15 cellular contexts compared by ENCODE assay signal in genomic region chr10:112775892-112776679, GRCh38.
DNase-seq lines count a peak whose midpoint lies in the region; ATAC-seq, FAIRE-seq and TF ChIP-seq lines count a peak whose summit lies in the region.
"Had no signal": no experiment of that assay in that cellular context is flagged by ENCODE, and none has a peak within 500 bp of the region (broad histone marks: within the 10 kb centered on the region; RNA-seq: fewer than 3 reads in every experiment).

No MANE protein-coding gene starts in this region.

- H3K4ac ChIP-seq in IMR-90 (ENCODE audit: low read depth, low read length), result no peak overlapping the region

- dilution Hi-C loops in IMR-90 (cut with HindIII; ENCODE audit: low sequenced_read_pairs, unreplicated experiment), result no loop called here

- no peak for ATAC-seq in IMR-90 (ENCODE audit: low read depth)
- no peak for ATAC-seq in activated CD4-positive, CD25-positive, alpha-beta regulatory T cell treated with anti-CD3 and anti-CD28 coated beads, Interleukin-2, amount 50 U/mL, for 24 hours
- no peak for ATAC-seq in naive thymus-derived CD8-positive, alpha-beta T cell
- ATAC-seq in HG03139 (IDR thresholded peaks at IDR 0.05; ENCODE audit: unreplicated experiment), result no peak
- ATAC-seq: activated T-cell treated with anti-CD3 and anti-CD28 coated beads, Interleukin-2, amount 50 U/mL, for 4 hours had no signal

- TF ChIP-seq RAD21 in IMR-90 (IDR thresholded peaks at IDR 0.05; ENCODE audit: low read length), result no peak

- peaks cover 0 to 26% (median 15%) of the 10 kb centered on the region in 3 donors for H3K36me3 Mint-ChIP-seq in naive thymus-derived CD8-positive, alpha-beta T cell

- peak; percentile 76 for FAIRE-seq in bronchial epithelial cell (lab: Jason Lieb, UNC)

- no peak overlapping the region for H2BK120ac ChIP-seq in IMR-90 (ENCODE audit: low read depth, low read length)

- H3K27me3 Mint-ChIP-seq in naive thymus-derived CD8-positive, alpha-beta T cell, result no peaks in the 10 kb centered on the region
- H3K27me3 Mint-ChIP-seq: activated B cell treated with CpG ODN at 0.5 μM for 24 hours; CD4-positive, alpha-beta T cell had no signal

- no peak overlapping the region for H4K8ac ChIP-seq in IMR-90 (ENCODE audit: low read depth in 2 of 2, low read length in 2 of 2)

- in situ Hi-C loops in IMR-90 (cut with MboI; ENCODE audit: low sequenced_read_pairs), result no loop called here

- no peak overlapping the region for H2AK9ac ChIP-seq in IMR-90 (replicated peaks; ENCODE audit: low read depth, low read length, poor library complexity)

- no peak overlapping the region for H2BK5ac ChIP-seq in IMR-90 (ENCODE audit: low read depth, low read length, poor library complexity, severe bottlenecking)

- H3K4me1 Mint-ChIP-seq in naive thymus-derived CD8-positive, alpha-beta T cell, result peaks cover 0 to 6% (median under 1%) of the 10 kb centered on the region in 4 donors
- H3K4me1 Mint-ChIP-seq: activated B cell treated with CpG ODN at 0.5 μM for 24 hours had no signal

- H3K27me3 ChIP-seq in IMR-90 (ENCODE audit: control insufficient read depth, insufficient read depth, low read length), result no peaks in the 10 kb centered on the region
- no peaks in the 10 kb centered on the region for H3K27me3 ChIP-seq in bronchial epithelial cell (ENCODE audit: control insufficient read depth, insufficient read depth, low read length)
- H3K27me3 ChIP-seq: adrenal gland, colonic mucosa had no signal

- TF ChIP-seq POLR2A in IMR-90 (IDR thresholded peaks at IDR 0.05; ENCODE audit: low read depth, low read length), result no peak

- H3K4me3 ChIP-seq in IMR-90 (ENCODE audit: insufficient read depth, low read depth, low read length), result no peak overlapping the region
- no peak overlapping the region for H3K4me3 ChIP-seq in bronchial epithelial cell (ENCODE audit: low read depth, low read length)
- H3K4me3 ChIP-seq: adrenal gland, colonic mucosa had no signal

- no peak overlapping the region for H3K27ac Mint-ChIP-seq in naive thymus-derived CD8-positive, alpha-beta T cell
- H3K27ac Mint-ChIP-seq: activated B cell treated with CpG ODN at 0.5 μM for 24 hours; CD4-positive, alpha-beta T cell had no signal

- no peak overlapping the region for H3K18ac ChIP-seq in IMR-90 (ENCODE audit: low read depth, low read length)

- CTCF ChIA-PET in IMR-90 (lab: Yijun Ruan, JAX), result interaction anchor here (0.5 kb wide), 1 partner anchor 57 kb away, joined by 4 read pairs; no protein-coding TSS in a partner anchor

- no peak overlapping the region for H3K4me2 ChIP-seq in IMR-90 (ENCODE audit: low read depth, low read length)

- no peak overlapping the region for H2BK15ac ChIP-seq in IMR-90 (ENCODE audit: low read depth, low read length)

- POLR2A ChIA-PET in IMR-90 (lab: Charles Lee; ENCODE audit: unreplicated experiment), result no interaction called here
- POLR2A ChIA-PET in naive thymus-derived CD8-positive, alpha-beta T cell (lab: Charles Lee), result no interaction called here

- no TSS peak for BruUV-seq in IMR-90 (replicated peaks; lab: Mats Ljungman, UMichigan)

- H3K14ac ChIP-seq in IMR-90 (replicated peaks; ENCODE audit: low read depth, low read length), result no peak overlapping the region

- no peaks in the 10 kb centered on the region for H3K9me3 Mint-ChIP-seq in naive thymus-derived CD8-positive, alpha-beta T cell
- H3K9me3 Mint-ChIP-seq: activated B cell treated with CpG ODN at 0.5 μM for 24 hours; activated T-cell treated with anti-CD3 and anti-CD28 coated beads, Interleukin-2, amount 50 U/mL, for 4 hours; CD4-positive, alpha-beta T cell had no signal

- H3K4me1 ChIP-seq in IMR-90 (ENCODE audit: control insufficient read depth, insufficient read depth, low read length), result no peaks in the 10 kb centered on the region; the same call in 1 of the 2 replicates
- H3K4me1 ChIP-seq: adrenal gland, colonic mucosa had no signal

- TF ChIP-seq CTCF in IMR-90 (conservative IDR thresholded peaks at IDR 0.05; ENCODE audit: low read depth, low read length) (no peak), bronchial epithelial cell (IDR thresholded peaks at IDR 0.05; ENCODE audit: insufficient read depth, low read length, severe bottlenecking) (no peak)

- H3K4me3 Mint-ChIP-seq in naive thymus-derived CD8-positive, alpha-beta T cell, result no peak overlapping the region
- H3K4me3 Mint-ChIP-seq: activated B cell treated with CpG ODN at 0.5 μM for 24 hours; activated T-cell treated with anti-CD3 and anti-CD28 coated beads, Interleukin-2, amount 50 U/mL, for 4 hours; CD4-positive, alpha-beta T cell had no signal

- no peaks in the 10 kb centered on the region for H4K20me1 ChIP-seq in IMR-90 (ENCODE audit: insufficient read depth, low read length)

- no peak overlapping the region for H2BK20ac ChIP-seq in IMR-90 (ENCODE audit: low read depth, low read length)

- no peak overlapping the region for H3K9ac ChIP-seq in IMR-90 (ENCODE audit: low read depth, low read length)

- intact Hi-C loops in IMR-90 (cut with micrococcal nuclease), result loop anchor here (5.0 kb wide), 1 partner anchor 176 kb away; the partner anchor contains the start of gene TCF7L2

- no peak overlapping the region for H3K23ac ChIP-seq in IMR-90 (ENCODE audit: low read depth, low read length)

- H3K9me1 ChIP-seq in IMR-90 (ENCODE audit: insufficient read depth, low read length), result peaks cover 2% of the 10 kb centered on the region; the same call in 1 of the 2 replicates

- no peaks in the 10 kb centered on the region for H3K79me1 ChIP-seq in IMR-90 (ENCODE audit: low read depth in 1 of 2, low read length in 2 of 2)

- H3K56ac ChIP-seq in IMR-90 (ENCODE audit: extremely low read depth, insufficient read depth, low read length), result no peak overlapping the region

- no peaks in the 10 kb centered on the region for H3K36me3 ChIP-seq in IMR-90 (ENCODE audit: control insufficient read depth, insufficient read depth, low read length)
- H3K36me3 ChIP-seq in bronchial epithelial cell (ENCODE audit: control insufficient read depth, insufficient read depth, low read length), result no peaks in the 10 kb centered on the region
- H3K36me3 ChIP-seq: adrenal gland, colonic mucosa had no signal

- DNase-seq in IMR-90 (no peak), NCI-H510A treated with DMSO at 0.1 percent for 48 hours (lab: John Stamatoyannopoulos, UW) (peak; percentile 40), bronchial epithelial cell (ENCODE audit: low read depth) (no peak), renal cortical epithelial cell (ENCODE audit: low read depth) (peak; percentile 66), OCI-M1 (lab: John Stamatoyannopoulos, UW) (no peak)
- no peak for DNase-seq in naive thymus-derived CD8-positive, alpha-beta T cell
- DNase-seq: activated B cell treated with CpG ODN at 0.5 μM for 24 hours; activated T-cell treated with anti-CD3 and anti-CD28 coated beads, Interleukin-2, amount 50 U/mL, for 4 hours; CD4-positive, alpha-beta T cell; colonic mucosa; NCI-H187 treated with DMSO at 0.1 percent for 48 hours; Right ventricle myocardium superior had no signal

- 0 out of 2 replicates have a peak overlapping the region, but pooled peaks have one; percentile 7 for H2AK5ac ChIP-seq in IMR-90 (ENCODE audit: low read depth, low read length)

- H2AFZ ChIP-seq in IMR-90 (replicated peaks; ENCODE audit: low read length, poor library complexity), result no peak overlapping the region

- no peak overlapping the region for H4K5ac ChIP-seq in IMR-90 (ENCODE audit: low read depth, low read length)

- 87% methylated on average over 5 of the region's 14 CpGs; no CpG with 5 or more reads in 1 of the 2 experiments for WGBS in IMR-90 (ENCODE audit: extremely low coverage in 2 of 2, insufficient read length in 1 of 2), 2 experiments

- H4K91ac ChIP-seq in IMR-90 (ENCODE audit: insufficient read depth, low read depth, low read length), result no peak overlapping the region

- no peak overlapping the region for H3K27ac ChIP-seq in IMR-90 (ENCODE audit: insufficient read depth, low read length)
- H3K27ac ChIP-seq: adrenal gland, colonic mucosa had no signal

- no peaks in the 10 kb centered on the region for H3K9me3 ChIP-seq in IMR-90 (ENCODE audit: control insufficient read depth, insufficient read depth, low read length)
- H3K9me3 ChIP-seq: adrenal gland, colonic mucosa had no signal

TF ChIP-seq in IMR-90, 13 proteins besides CTCF, POLR2A, EP300 and RAD21:
- TF ChIP-seq SMC3 (IDR thresholded peaks at IDR 0.05; ENCODE audit: low read depth, low read length) (no peak), MXI1 (IDR thresholded peaks at IDR 0.05; ENCODE audit: borderline replicate concordance, low read depth, low read length) (no peak), FOS (IDR thresholded peaks at IDR 0.05; ENCODE audit: low read depth, low read length) (no peak), CEBPB (IDR thresholded peaks at IDR 0.05; ENCODE audit: low read depth, low read length) (no peak)
TF ChIP-seq in IMR-90: peak in this region for 0.

Comparison
In these comparisons a context has a peak if more than half of its experiments do, and no peak if none do; other contexts are left out.
1. DNase-seq: peak in NCI-H510A treated with DMSO at 0.1 percent for 48 hours (single experiment) and renal cortical epithelial cell (single experiment); none in IMR-90 (single experiment), bronchial epithelial cell (single experiment), naive thymus-derived CD8-positive, alpha-beta T cell (0 of 10) and OCI-M1 (single experiment).